8 cellular contexts compared by ENCODE assay signal in genomic region chr4:81648576-81649272, GRCh38.
DNase-seq lines count a peak whose midpoint lies in the region; ATAC-seq, FAIRE-seq and TF ChIP-seq lines count a peak whose summit lies in the region.

No MANE protein-coding gene starts in this region.

- ATAC-seq in GM18873 (IDR thresholded peaks at IDR 0.05; ENCODE audit: low FRiP score, unreplicated experiment) (peak; percentile 97), HG02763 (IDR thresholded peaks at IDR 0.05; ENCODE audit: unreplicated experiment) (peak; percentile 97), GM12878 (peak; percentile 81), psoas muscle (no peak)

- SMC1A ChIA-PET in GM12878 (lab: Charles Lee; ENCODE audit: uncharacterized antibody, unreplicated experiment) = interaction anchor here (0.8 kb wide), 1 partner anchor 11 kb away, joined by 3 read pairs; no protein-coding TSS in a partner anchor

- TF ChIP-seq RAD21 in GM12878 (IDR thresholded peaks at IDR 0.05; ENCODE audit: insufficient read depth, low read depth, low read length) = no peak

- H3K27me3 ChIP-seq in GM12878 (replicated peaks in 1 of 2; ENCODE audit: control insufficient read depth in 2 of 2, insufficient read depth in 2 of 2, low read length in 1 of 2) (0 out of 4 replicates have a peak, but pooled peaks cover 0 to 2% of the 10 kb centered on the region in 2 experiments), psoas muscle (ENCODE audit: insufficient read depth in 3 of 3, low read length in 2 of 3) (no peaks in the 10 kb centered on the region)

- no peaks in the 10 kb centered on the region for H3K79me2 ChIP-seq in GM12878 (ENCODE audit: control insufficient read depth, insufficient read depth, low read length)

- no TSS peak for BruUV-seq in GM12878 (replicated peaks; lab: Mats Ljungman, UMichigan)

- no peaks in the 10 kb centered on the region for H4K20me1 ChIP-seq in GM12878 (ENCODE audit: control insufficient read depth, insufficient read depth)

- H3K4me2 ChIP-seq in GM12878 (ENCODE audit: control insufficient read depth, insufficient read depth) = peak overlapping the region; percentile 50; the same call in 1 of the 2 replicates

- no peak for FAIRE-seq in GM12878 (lab: Jason Lieb, UNC)

- CTCF ChIA-PET in GM12878 (lab: Yijun Ruan, JAX) = interaction anchor here (1.4 kb wide), 1 partner anchor 10 kb away, joined by 3 read pairs; no protein-coding TSS in a partner anchor

- H3K36me3 ChIP-seq in GM12878 (ENCODE audit: control insufficient read depth in 2 of 2, insufficient read depth in 2 of 2, low read length in 1 of 2) (no peaks in the 10 kb centered on the region), psoas muscle (ENCODE audit: insufficient read depth in 1 of 2, low read depth in 1 of 2) (no peaks in the 10 kb centered on the region)

- H3K4me3 ChIP-seq in GM12878 (no peak overlapping the region), psoas muscle (no peak overlapping the region)

- H3K9ac ChIP-seq in GM12878 (ENCODE audit: control insufficient read depth, insufficient read depth, low read length) = no peak overlapping the region

- H3K27ac ChIP-seq in GM12878 (ENCODE audit: control insufficient read depth, insufficient read depth) (no peak overlapping the region), psoas muscle (no peak overlapping the region)

- WGBS in GM12878 (ENCODE audit: insufficient coverage, insufficient replicate concordance, low lambda C conversion rate, missing lambda C conversion rate) = 0% methylated on average over 4 of the region's 4 CpGs
- WGBS in psoas muscle, 3 donors = 52 to 60% (median 58%) methylated on average over 4 of the region's 4 CpGs

- H3K4me1 ChIP-seq in GM12878 (ENCODE audit: control insufficient read depth, insufficient read depth, low read length) = peaks cover 10% of the 10 kb centered on the region; the same call in 1 of the 2 replicates
- no peaks in the 10 kb centered on the region for H3K4me1 ChIP-seq in psoas muscle

- RAD21 ChIA-PET in GM12878 (lab: Charles Lee; ENCODE audit: unreplicated experiment) = no interaction called here

- no peak for TF ChIP-seq POLR2A in GM12878 (IDR thresholded peaks at IDR 0.05; ENCODE audit: low read depth, low read length)

- H3K9me3 ChIP-seq in GM12878 (replicated peaks; ENCODE audit: control insufficient read depth, insufficient read depth, low read length) (no peaks in the 10 kb centered on the region; the same call in 2 of the 3 replicates), psoas muscle (no peaks in the 10 kb centered on the region)

- POLR2A ChIA-PET in GM12878 (lab: Charles Lee) = no interaction called here

- intact Hi-C loops in GM12878 (cut with micrococcal nuclease; ENCODE audit: unreplicated experiment) (no loop called here), psoas muscle (cut with DNase I) (no loop called here)

- TF ChIP-seq CTCF in GM12878 (IDR thresholded peaks at IDR 0.05 in 2 of 3, conservative IDR thresholded peaks at IDR 0.05 in 1 of 3; ENCODE audit: control insufficient read depth in 2 of 3, extremely low read depth in 1 of 3, insufficient read depth in 1 of 3, low read depth in 3 of 3, low read length in 3 of 3) (no peak), psoas muscle (IDR thresholded peaks at IDR 0.05) (no peak)

- in situ Hi-C loops in GM12878 (cut with MboI) = no loop called here

- no peak overlapping the region for H2AFZ ChIP-seq in GM12878 (ENCODE audit: control insufficient read depth, low read depth, low read length)

- peak in 1 of 2 experiments; percentile 17; a peak in 1 of 4 replicates for TF ChIP-seq EP300 in GM12878 (IDR thresholded peaks at IDR 0.05; ENCODE audit: borderline replicate concordance in 1 of 2, control insufficient read depth in 1 of 2, low read depth in 2 of 2, low read length in 2 of 2)

- DNase-seq in NCI-H226 (peak; percentile 87), GM12878 (ENCODE audit: low read depth, low spot score) (peak; percentile 23), psoas muscle (no peak), NCI-H1417 (lab: John Stamatoyannopoulos, UW) (no peak), T-helper 9 cell (no peak), COR-L47 (lab: John Stamatoyannopoulos, UW) (no peak)

TF ChIP-seq in GM12878, 131 proteins besides CTCF, POLR2A, EP300 and RAD21:
- TF ChIP-seq IKZF1 (conservative IDR thresholded peaks at IDR 0.05) (0 out of 2 replicates have a peak, but pooled peaks have one; percentile 24), NFIC (IDR thresholded peaks at IDR 0.05; ENCODE audit: low read depth, low read length) (peak; percentile 62; the same call in 1 of the 2 replicates), E2F4 (IDR thresholded peaks at IDR 0.05; ENCODE audit: low read depth, low read length) (no peak), ATF2 (IDR thresholded peaks at IDR 0.05; ENCODE audit: low read length) (0 out of 2 replicates have a peak, but pooled peaks have one; percentile 21), FOXM1 (IDR thresholded peaks at IDR 0.05; ENCODE audit: low read depth, low read length) (0 out of 2 replicates have a peak, but pooled peaks have one; percentile 29), PAX5 (IDR thresholded peaks at IDR 0.05; ENCODE audit: borderline replicate concordance, low read depth, low read length) (peak; percentile 80), MEF2A (IDR thresholded peaks at IDR 0.05; ENCODE audit: insufficient read depth, low read depth, low read length) (0 out of 2 replicates have a peak, but pooled peaks have one; percentile 31), RB1 (IDR thresholded peaks at IDR 0.05; ENCODE audit: borderline replicate concordance) (no peak), IKZF2 (IDR thresholded peaks at IDR 0.05) (peak; percentile 30 to 50; a peak in 2 of 4 replicates), RUNX3 (IDR thresholded peaks at IDR 0.05; ENCODE audit: low read length) (peak; percentile 91), ZNF207 (IDR thresholded peaks at IDR 0.05; ENCODE audit: borderline replicate concordance) (no peak)

Comparison
In these comparisons a context has a peak if more than half of its experiments do, and no peak if none do; other contexts are left out.
1. ATAC-seq: peak in GM18873 (single experiment), HG02763 (single experiment) and GM12878 (single experiment); none in psoas muscle (0 of 4).
2. DNase-seq: peak in NCI-H226 (single experiment) and GM12878 (single experiment); none in psoas muscle (0 of 2), NCI-H1417 (0 of 3), T-helper 9 cell (single experiment) and COR-L47 (single experiment).